In the genomic region with DNA sequence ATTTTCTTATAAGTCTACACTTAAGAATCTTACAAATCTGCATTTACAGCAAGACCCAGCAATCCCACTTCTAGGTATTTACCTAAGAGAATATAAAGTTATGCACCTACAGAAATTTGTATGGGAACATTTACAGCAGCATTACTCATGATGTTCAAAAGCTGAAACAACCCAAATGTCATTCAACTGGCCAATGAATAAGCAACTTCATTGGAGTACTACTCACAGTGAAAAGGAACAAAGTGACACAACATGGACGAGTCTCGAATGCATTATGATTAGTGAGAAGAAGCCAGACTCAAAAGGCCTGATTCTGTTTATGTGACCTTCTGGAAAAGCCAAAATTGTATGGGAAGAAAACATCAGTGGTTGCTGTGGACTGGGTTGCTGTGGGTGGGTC, we compare ENCODE assay signal across 29 cellular contexts.
"Had no signal": no experiment of that assay in that cellular context is flagged by ENCODE, and none has a peak within 500 bp of the region (broad histone marks: within the 10 kb centered on the region; RNA-seq: fewer than 3 reads in every experiment).

No MANE protein-coding gene starts in this region.

- H3K36me3 ChIP-seq: left lung, lower lobe of right lung, ovary, right atrium auricular region, right lobe of liver, thyroid gland, transverse colon, upper lobe of left lung had no signal

- H3K27me3 ChIP-seq: left lung, ovary, right atrium auricular region, right lobe of liver, thyroid gland, transverse colon, upper lobe of left lung, vagina had no signal

- DNase-seq: hypothalamus; immature natural killer cell; kidney; left colon; left lung; lower lobe of right lung; mammary epithelial cell; mesenchymal stem cell; naive thymus-derived CD8-positive, alpha-beta T cell; occipital lobe; ovary; right lobe of liver; stimulated activated CD4-positive, alpha-beta T cell treated with anti-CD3 and anti-CD28 coated beads, Interleukin-1b, Interleukin-23, amount 100 ng/mL, for 48 hours; stimulated activated CD4-positive, alpha-beta T cell treated with anti-CD3 and anti-CD28 coated beads, Interleukin-2, amount 100 ng/mL, for 48 hours; stimulated activated CD4-positive, alpha-beta T cell treated with anti-CD3 and anti-CD28 coated beads, Interleukin-4, amount 100 ng/mL, for 4 hours; stimulated activated CD8-positive, alpha-beta memory T cell treated with anti-CD3 and anti-CD28 coated beads, Interleukin-4, amount 100 ng/mL, for 48 hours; stimulated activated naive CD4-positive, alpha-beta T cell treated with Interleukin-2 at 50 U/mL for 16 hours; substantia nigra; thyroid gland; transverse colon; upper lobe of left lung had no signal

- H3K9me3 Mint-ChIP-seq: immature natural killer cell; nephron; neural crest cell; stimulated activated memory B cell treated with anti-CD40 and anti-IgM and Interleukin-4, amounts not matched to agents 10 μg/mL and 1 μg/mL and 100 μg/mL, for 72 hours had no signal

- H3K27me3 Mint-ChIP-seq: naive thymus-derived CD8-positive, alpha-beta T cell; progenitor cell of endocrine pancreas; stimulated activated memory B cell treated with anti-CD40 and anti-IgM and Interleukin-4, amounts not matched to agents 10 μg/mL and 1 μg/mL and 100 μg/mL, for 72 hours had no signal

- ATAC-seq: left colon; left lung; lower lobe of right lung; naive thymus-derived CD8-positive, alpha-beta T cell; right lobe of liver; stimulated activated memory B cell treated with anti-CD40 and anti-IgM and Interleukin-4, amounts not matched to agents 10 μg/mL and 1 μg/mL and 100 μg/mL, for 72 hours had no signal

- H3K4me3 Mint-ChIP-seq: immature natural killer cell; naive thymus-derived CD8-positive, alpha-beta T cell; nephron; neural crest cell; stimulated activated memory B cell treated with anti-CD40 and anti-IgM and Interleukin-4, amounts not matched to agents 10 μg/mL and 1 μg/mL and 100 μg/mL, for 72 hours had no signal

- H3K9me3 ChIP-seq: left lung, lower lobe of right lung, ovary, right atrium auricular region, right lobe of liver, thyroid gland, transverse colon, upper lobe of left lung, vagina had no signal

- H3K4me1 ChIP-seq: left lung, lower lobe of right lung, right atrium auricular region, right lobe of liver, vagina had no signal

- H3K4me3 ChIP-seq: left lung, lower lobe of right lung, ovary, right atrium auricular region, right lobe of liver, smooth muscle cell, thyroid gland, transverse colon, upper lobe of left lung, vagina had no signal

- FAIRE-seq: islet of Langerhans, kidney had no signal

- H3K36me3 Mint-ChIP-seq: immature natural killer cell; naive thymus-derived CD8-positive, alpha-beta T cell had no signal

- H3K27ac Mint-ChIP-seq: immature natural killer cell; nephron; progenitor cell of endocrine pancreas; stimulated activated memory B cell treated with anti-CD40 and anti-IgM and Interleukin-4, amounts not matched to agents 10 μg/mL and 1 μg/mL and 100 μg/mL, for 72 hours had no signal

- H3K4me1 Mint-ChIP-seq: immature natural killer cell; stimulated activated memory B cell treated with anti-CD40 and anti-IgM and Interleukin-4, amounts not matched to agents 10 μg/mL and 1 μg/mL and 100 μg/mL, for 72 hours had no signal

- H3K27ac ChIP-seq: left lung, lower lobe of right lung, ovary, right atrium auricular region, right lobe of liver, thyroid gland, transverse colon, upper lobe of left lung, vagina had no signal

- H3K4me2 ChIP-seq: smooth muscle cell had no signal
